1 cellular context compared by ENCODE assay signal in the genomic region with DNA sequence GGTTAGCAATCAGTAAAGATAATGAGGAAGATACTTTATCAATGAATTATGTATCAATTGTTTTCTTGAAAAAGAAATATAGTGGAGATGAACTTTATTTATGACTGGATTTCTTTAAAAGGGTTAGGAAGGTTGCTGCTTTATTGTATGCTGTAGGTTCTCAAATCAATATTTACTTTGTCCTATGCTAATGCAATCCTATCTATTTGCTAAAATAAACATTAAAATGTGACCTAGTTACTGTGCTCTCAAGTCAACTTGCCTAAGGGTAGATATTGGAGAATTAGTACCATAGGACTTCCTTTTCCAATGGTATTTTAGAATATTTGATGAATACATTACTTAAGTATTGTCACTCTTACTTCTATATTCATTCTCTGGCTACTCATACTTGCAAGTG.
TF ChIP-seq lines count a peak whose summit lies in the region.

No MANE protein-coding gene starts in this region.

TF ChIP-seq in HepG2, 621 proteins besides CTCF, POLR2A, EP300 and RAD21 (continued from another document):
- TF ChIP-seq, protein P1, sequence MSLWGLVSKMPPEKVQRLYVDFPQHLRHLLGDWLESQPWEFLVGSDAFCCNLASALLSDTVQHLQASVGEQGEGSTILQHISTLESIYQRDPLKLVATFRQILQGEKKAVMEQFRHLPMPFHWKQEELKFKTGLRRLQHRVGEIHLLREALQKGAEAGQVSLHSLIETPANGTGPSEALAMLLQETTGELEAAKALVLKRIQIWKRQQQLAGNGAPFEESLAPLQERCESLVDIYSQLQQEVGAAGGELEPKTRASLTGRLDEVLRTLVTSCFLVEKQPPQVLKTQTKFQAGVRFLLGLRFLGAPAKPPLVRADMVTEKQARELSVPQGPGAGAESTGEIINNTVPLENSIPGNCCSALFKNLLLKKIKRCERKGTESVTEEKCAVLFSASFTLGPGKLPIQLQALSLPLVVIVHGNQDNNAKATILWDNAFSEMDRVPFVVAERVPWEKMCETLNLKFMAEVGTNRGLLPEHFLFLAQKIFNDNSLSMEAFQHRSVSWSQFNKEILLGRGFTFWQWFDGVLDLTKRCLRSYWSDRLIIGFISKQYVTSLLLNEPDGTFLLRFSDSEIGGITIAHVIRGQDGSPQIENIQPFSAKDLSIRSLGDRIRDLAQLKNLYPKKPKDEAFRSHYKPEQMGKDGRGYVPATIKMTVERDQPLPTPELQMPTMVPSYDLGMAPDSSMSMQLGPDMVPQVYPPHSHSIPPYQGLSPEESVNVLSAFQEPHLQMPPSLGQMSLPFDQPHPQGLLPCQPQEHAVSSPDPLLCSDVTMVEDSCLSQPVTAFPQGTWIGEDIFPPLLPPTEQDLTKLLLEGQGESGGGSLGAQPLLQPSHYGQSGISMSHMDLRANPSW (CRISPR knock-in tag; IDR thresholded peaks at IDR 0.05; ENCODE audit: borderline replicate concordance): no peak
- TF ChIP-seq ZNF343 (CRISPR knock-in tag; IDR thresholded peaks at IDR 0.05) (no peak), DNMT3B (CRISPR knock-in tag; conservative IDR thresholded peaks at IDR 0.05) (no peak), SOX13 (IDR thresholded peaks at IDR 0.05) (no peak), SOX13 (CRISPR knock-in tag; conservative IDR thresholded peaks at IDR 0.05 in 1 of 2, IDR thresholded peaks at IDR 0.05 in 1 of 2) (no peak), KDM2A (CRISPR knock-in tag; IDR thresholded peaks at IDR 0.05; ENCODE audit: borderline replicate concordance, low read depth) (no peak)
- TF ChIP-seq, protein P2, sequence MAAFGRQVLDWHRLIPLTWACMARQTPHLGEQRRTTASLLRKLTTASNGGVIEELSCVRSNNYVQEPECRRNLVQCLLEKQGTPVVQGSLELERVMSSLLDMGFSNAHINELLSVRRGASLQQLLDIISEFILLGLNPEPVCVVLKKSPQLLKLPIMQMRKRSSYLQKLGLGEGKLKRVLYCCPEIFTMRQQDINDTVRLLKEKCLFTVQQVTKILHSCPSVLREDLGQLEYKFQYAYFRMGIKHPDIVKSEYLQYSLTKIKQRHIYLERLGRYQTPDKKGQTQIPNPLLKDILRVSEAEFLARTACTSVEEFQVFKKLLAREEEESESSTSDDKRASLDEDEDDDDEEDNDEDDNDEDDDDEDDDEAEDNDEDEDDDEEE (CRISPR knock-in tag; IDR thresholded peaks at IDR 0.05): no peak
TF ChIP-seq in HepG2: peak in this region for 0.
